In genomic region chr16:11916524-11917285, GRCh38 we compare ENCODE assay signal across 8 cellular contexts. TPM values are rescaled to one million over a fixed set of nuclear protein-coding genes. Genes with fewer than 3 reads are reported as not detected.
DNase-seq lines count a peak whose midpoint lies in the region; ATAC-seq and TF ChIP-seq lines count a peak whose summit lies in the region.

No MANE protein-coding gene starts in this region.

- H3K4me3 ChIP-seq in AG10803 (ENCODE audit: low read length) (peak overlapping the region; percentile 73), HFF-Myc (replicated peaks; ENCODE audit: low read depth, low read length) (peak overlapping the region; percentile 57), WERI-Rb-1 (ENCODE audit: low read depth, low read length) (peak overlapping the region; percentile 43)

- TF ChIP-seq CTCF in AG10803 (conservative IDR thresholded peaks at IDR 0.05; ENCODE audit: low read length) (no peak), HFF-Myc (IDR thresholded peaks at IDR 0.05; ENCODE audit: low read depth, low read length, missing control alignments) (no peak), WERI-Rb-1 (IDR thresholded peaks at IDR 0.05; ENCODE audit: low read depth, low read length) (no peak), foreskin keratinocyte (conservative IDR thresholded peaks at IDR 0.05) (peak; percentile 47)

- no peaks in the 10 kb centered on the region for H3K9me3 ChIP-seq in WERI-Rb-1 (ENCODE audit: severe bottlenecking)

- H3K4me1 ChIP-seq in foreskin keratinocyte, result peaks cover 14% of the 10 kb centered on the region

- DNase-seq in AG10803 (ENCODE audit: low read depth) (peak; percentile 21), HFF-Myc (ENCODE audit: extremely low read depth, low read depth) (no peak), WERI-Rb-1 (no peak), foreskin keratinocyte (peak; percentile 42 to 61), renal cortical epithelial cell (ENCODE audit: low read depth) (peak; percentile 57)

- H3K27ac ChIP-seq in WERI-Rb-1 (peak overlapping the region; percentile 76), foreskin keratinocyte (peak overlapping the region; percentile 24)

- H3K27me3 ChIP-seq in WERI-Rb-1 (ENCODE audit: insufficient read depth, low read depth, severe bottlenecking), result no peaks in the 10 kb centered on the region
- no peaks in the 10 kb centered on the region for H3K27me3 ChIP-seq in foreskin keratinocyte

- peak; percentile 57 for ATAC-seq in foreskin keratinocyte
- no peak for ATAC-seq in GM18520 (IDR thresholded peaks at IDR 0.05; ENCODE audit: unreplicated experiment)
- ATAC-seq in HG03159 (IDR thresholded peaks at IDR 0.05; ENCODE audit: unreplicated experiment), result no peak
- ATAC-seq in HG03095 (IDR thresholded peaks at IDR 0.05; ENCODE audit: unreplicated experiment), result no peak

- peaks cover 20% of the 10 kb centered on the region for H3K36me3 ChIP-seq in WERI-Rb-1

RNA-seq across cellular contexts. Expression of gene GSPT1, which starts 0.9 kb away (rescaled TPM):
- total RNA-seq in foreskin keratinocyte, result 170 and 194 TPM in 2 replicates
- 92.0 and 121 TPM in 2 replicates for polyA plus RNA-seq in foreskin keratinocyte
- total RNA-seq in renal cortical epithelial cell, result 82.5 and 217 TPM in 2 replicates

RNA-seq across cellular contexts. Expression of gene NPIPB2, which starts 25.1 kb away (rescaled TPM):
- total RNA-seq in foreskin keratinocyte, result 1.8 and 2.0 TPM in 2 replicates
- polyA plus RNA-seq in foreskin keratinocyte, result 0.85 and 1.3 TPM in 2 replicates
- total RNA-seq in renal cortical epithelial cell, result 1.0 and 4.0 TPM in 2 replicates

RNA-seq across cellular contexts. Expression of gene TNFRSF17, which starts 48.3 kb away (rescaled TPM):
- not detected in 2 replicates for total RNA-seq in foreskin keratinocyte
- polyA plus RNA-seq in foreskin keratinocyte, result not detected in 2 replicates
- total RNA-seq in renal cortical epithelial cell, result not detected in 2 replicates

RNA-seq across cellular contexts. Expression of gene SNX29, which starts 59.8 kb away (rescaled TPM):
- 17.2 and 19.7 TPM in 2 replicates for total RNA-seq in foreskin keratinocyte
- polyA plus RNA-seq in foreskin keratinocyte, result 4.4 and 4.6 TPM in 2 replicates
- total RNA-seq in renal cortical epithelial cell, result 4.7 and 62.9 TPM in 2 replicates

Comparison
In these comparisons a context has a peak if more than half of its experiments do, and no peak if none do; other contexts are left out.
1. DNase-seq: peak in AG10803 (single experiment), foreskin keratinocyte (2 of 2) and renal cortical epithelial cell (single experiment); none in HFF-Myc (single experiment) and WERI-Rb-1 (single experiment).
2. Peak in every context shown above with its lines, with median percentiles within 50 percentile points of each other: H3K4me3 ChIP-seq.